ENCODE assay signal across 8 cellular contexts in the genomic region with DNA sequence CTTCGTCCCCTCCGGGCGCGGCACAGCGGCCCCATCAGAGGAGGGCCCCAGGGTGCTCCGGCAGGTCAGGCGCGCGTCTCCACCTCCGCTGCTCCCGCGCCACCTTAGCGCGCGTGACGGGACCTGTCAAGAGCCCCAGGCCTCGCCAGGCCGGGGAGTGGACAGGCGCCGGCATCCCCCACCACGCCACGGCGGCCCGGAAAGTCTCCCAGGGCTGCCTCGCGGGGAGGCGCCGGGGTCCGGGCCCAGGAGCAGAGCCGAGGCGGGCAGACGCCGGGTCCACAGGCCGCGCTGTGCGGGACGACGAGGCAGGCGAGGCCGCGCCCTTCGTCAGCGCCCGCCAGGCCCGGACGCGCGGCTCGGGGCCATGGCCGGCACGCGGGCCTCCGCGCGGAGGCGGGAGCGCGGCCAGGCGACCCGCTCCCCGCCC. TPM values are rescaled to one million over a fixed set of nuclear protein-coding genes. Genes with fewer than 3 reads are reported as not detected.
DNase-seq lines count a peak whose midpoint lies in the region; ATAC-seq lines count a peak whose summit lies in the region.

No MANE protein-coding gene starts in this region.

- peaks cover 0 to 2% (median 0%) of the 10 kb centered on the region in 8 donors for H3K9me3 Mint-ChIP-seq in CD4-positive, alpha-beta memory T cell
- H3K9me3 Mint-ChIP-seq in activated CD4-positive, alpha-beta T cell treated with anti-CD3 and anti-CD28 coated beads, Interleukin-2, amount 10 ng/mL, durations not matched to agents 24 days and 14 days, result no peaks in the 10 kb centered on the region

- CTCF ChIA-PET in CD4-positive, alpha-beta memory T cell (lab: Charles Lee; ENCODE audit: partially characterized antibody), result no interaction called here

- peak overlapping the region; percentile 73 to 88 for H3K4me3 ChIP-seq in CD4-positive, alpha-beta memory T cell (ENCODE audit: low read length in 2 of 2)
- H3K4me3 ChIP-seq in effector memory CD4-positive, alpha-beta T cell (ENCODE audit: insufficient read depth, low read depth, low read length, poor library complexity, severe bottlenecking), result peak overlapping the region; percentile 81

- peak overlapping the region; percentile 80 to 93 (median 89) for H3K27ac Mint-ChIP-seq in CD4-positive, alpha-beta memory T cell
- peak overlapping the region; percentile 82 for H3K27ac Mint-ChIP-seq in activated CD4-positive, alpha-beta T cell treated with anti-CD3 and anti-CD28 coated beads, Interleukin-2, amount 10 ng/mL, durations not matched to agents 24 days and 14 days

- intact Hi-C loops in CD4-positive, alpha-beta memory T cell (cut with micrococcal nuclease), result loop anchor here (1.0 to 5.0 kb wide), 2 partner anchors 361 to 378 kb away; a partner anchor contains a TSS
- intact Hi-C loops in activated CD4-positive, alpha-beta T cell treated with anti-CD3 and anti-CD28 coated beads, Interleukin-2, amount 10 ng/mL, durations not matched to agents 24 days and 14 days (cut with micrococcal nuclease), result loop anchor here (1.0 to 5.0 kb wide), 3 partner anchors 104 to 984 kb away; a partner anchor contains a TSS

- peak overlapping the region; percentile 81 to 98 (median 87) for H3K4me3 Mint-ChIP-seq in CD4-positive, alpha-beta memory T cell
- H3K4me3 Mint-ChIP-seq in activated CD4-positive, alpha-beta T cell treated with anti-CD3 and anti-CD28 coated beads, Interleukin-2, amount 10 ng/mL, durations not matched to agents 24 days and 14 days, result peak overlapping the region; percentile 72

- peaks cover 51% of the 10 kb centered on the region for H3K4me1 ChIP-seq in CD4-positive, alpha-beta memory T cell (ENCODE audit: insufficient read depth, low read length)
- H3K4me1 ChIP-seq in effector memory CD4-positive, alpha-beta T cell (ENCODE audit: control insufficient read depth, insufficient read depth, low read length, poor library complexity, severe bottlenecking), result peaks cover 24% of the 10 kb centered on the region

- H3K27me3 Mint-ChIP-seq in CD4-positive, alpha-beta memory T cell, result no peaks in the 10 kb centered on the region
- H3K27me3 Mint-ChIP-seq in activated CD4-positive, alpha-beta T cell treated with anti-CD3 and anti-CD28 coated beads, Interleukin-2, amount 10 ng/mL, durations not matched to agents 24 days and 14 days, result no peaks in the 10 kb centered on the region

- H3K4me1 Mint-ChIP-seq in CD4-positive, alpha-beta memory T cell, result peaks cover 35 to 58% (median 45%) of the 10 kb centered on the region in 4 donors
- H3K4me1 Mint-ChIP-seq in activated CD4-positive, alpha-beta T cell treated with anti-CD3 and anti-CD28 coated beads, Interleukin-2, amount 10 ng/mL, durations not matched to agents 24 days and 14 days, result peaks cover 36% of the 10 kb centered on the region

- peaks cover 4 to 13% of the 10 kb centered on the region in 2 donors for H3K36me3 Mint-ChIP-seq in CD4-positive, alpha-beta memory T cell
- H3K36me3 Mint-ChIP-seq in activated CD4-positive, alpha-beta T cell treated with anti-CD3 and anti-CD28 coated beads, Interleukin-2, amount 10 ng/mL, durations not matched to agents 24 days and 14 days (ENCODE audit: low read depth), result peaks cover 16% of the 10 kb centered on the region

- no peaks in the 10 kb centered on the region for H3K9me3 ChIP-seq in CD4-positive, alpha-beta memory T cell (ENCODE audit: control insufficient read depth in 1 of 2, low read length in 2 of 2)
- H3K9me3 ChIP-seq in effector memory CD4-positive, alpha-beta T cell (ENCODE audit: control insufficient read depth, low read length), result no peaks in the 10 kb centered on the region

- ATAC-seq in GM21381 (IDR thresholded peaks at IDR 0.05; ENCODE audit: unreplicated experiment), result peak; percentile 36

- POLR2A ChIA-PET in CD4-positive, alpha-beta memory T cell (lab: Charles Lee; ENCODE audit: partially characterized antibody), result interaction anchor here (1.1 to 1.5 kb wide), 3 partner anchors 15 to 363 kb away, joined by 3 to 4 read pairs (median 3); no protein-coding TSS in a partner anchor

- no peak for DNase-seq in CD4-positive, alpha-beta memory T cell
- DNase-seq in HPDE6-E6E7 (ENCODE audit: extremely low spot score) (peak; percentile 26), midbrain (lab: John Stamatoyannopoulos, UW) (peak; percentile 36), NCI-H345 treated with DMSO at 0.1 percent for 48 hours (lab: John Stamatoyannopoulos, UW; ENCODE audit: unreplicated experiment) (no peak)
- no peak for DNase-seq in activated CD4-positive, alpha-beta T cell treated with anti-CD3 and anti-CD28 coated beads, Interleukin-2, amount 10 ng/mL, durations not matched to agents 24 days and 14 days
- peak; percentile 2 to 18 (median 17) for DNase-seq in effector memory CD4-positive, alpha-beta T cell
- DNase-seq in stimulated activated naive CD4-positive, alpha-beta T cell (lab: John Stamatoyannopoulos, UW), result peak; percentile 10 to 77 (median 49)

- H3K27ac ChIP-seq in CD4-positive, alpha-beta memory T cell (ENCODE audit: low read depth, low read length), result peak overlapping the region; percentile 83
- peak overlapping the region; percentile 88 for H3K27ac ChIP-seq in effector memory CD4-positive, alpha-beta T cell (ENCODE audit: insufficient read depth, low read length, poor library complexity, severe bottlenecking)

- H3K36me3 ChIP-seq in CD4-positive, alpha-beta memory T cell (ENCODE audit: insufficient read depth, low read length), result no peaks in the 10 kb centered on the region
- no peaks in the 10 kb centered on the region for H3K36me3 ChIP-seq in effector memory CD4-positive, alpha-beta T cell (ENCODE audit: control insufficient read depth, insufficient read depth, low read length)

- no peaks in the 10 kb centered on the region for H3K27me3 ChIP-seq in CD4-positive, alpha-beta memory T cell (ENCODE audit: insufficient read depth, low read length)
- no peaks in the 10 kb centered on the region for H3K27me3 ChIP-seq in effector memory CD4-positive, alpha-beta T cell (replicated peaks; ENCODE audit: control insufficient read depth, insufficient read depth, low read length, poor library complexity, severe bottlenecking)

RNA-seq across cellular contexts. Expression of a gene that starts 0.5 kb away (rescaled TPM):
- 10 to 100 TPM; 58.8 to 62.8 TPM for total RNA-seq in CD4-positive, alpha-beta memory T cell
- 10 to 100 TPM in 1 of 2 donors, 1 to 10 TPM in 1; 8.8 to 14.8 TPM for polyA plus RNA-seq in CD4-positive, alpha-beta memory T cell
- total RNA-seq in activated CD4-positive, alpha-beta T cell treated with anti-CD3 and anti-CD28 coated beads, Interleukin-2, amount 10 ng/mL, durations not matched to agents 24 days and 14 days, result 74.4 and 77.0 TPM in 2 replicates

Comparison
In these comparisons a context has a peak if more than half of its experiments do, and no peak if none do; other contexts are left out.
1. DNase-seq: peak in HPDE6-E6E7 (single experiment), effector memory CD4-positive, alpha-beta T cell (3 of 3), midbrain (single experiment) and stimulated activated naive CD4-positive, alpha-beta T cell (6 of 6); none in CD4-positive, alpha-beta memory T cell (0 of 5), activated CD4-positive, alpha-beta T cell treated with anti-CD3 and anti-CD28 coated beads, Interleukin-2, amount 10 ng/mL, durations not matched to agents 24 days and 14 days (single experiment) and NCI-H345 treated with DMSO at 0.1 percent for 48 hours (single experiment).